Comparison of ENCODE assay signal across 22 cellular contexts in the genomic region with DNA sequence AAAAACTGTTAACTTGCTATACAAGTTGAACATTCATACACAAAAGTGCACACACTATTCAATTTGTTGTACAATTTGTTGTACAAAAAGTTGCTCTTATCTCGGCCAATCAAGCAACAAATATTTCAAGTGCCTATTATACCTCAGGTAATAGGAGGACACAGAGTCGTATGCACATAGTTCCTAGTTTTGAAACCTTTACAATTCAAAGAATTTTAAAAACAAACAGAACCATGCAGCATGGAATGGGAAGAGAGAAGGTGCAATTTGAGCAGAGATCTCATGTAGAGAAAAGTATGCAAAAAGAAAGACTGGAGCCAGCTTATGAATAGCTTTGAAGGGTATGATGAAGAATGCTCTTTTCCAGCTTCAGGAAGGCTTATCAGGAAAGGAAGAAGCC.
"Had no signal": no experiment of that assay in that cellular context is flagged by ENCODE, and none has a peak within 500 bp of the region (broad histone marks: within the 10 kb centered on the region; RNA-seq: fewer than 3 reads in every experiment).

No MANE protein-coding gene starts in this region.

- H3K9me3 Mint-ChIP-seq: activated CD8-positive, alpha-beta T cell treated with anti-CD3 and anti-CD28 coated beads for 36 hours; activated naive CD8-positive, alpha-beta T cell treated with anti-CD3 and anti-CD28 coated beads, Interleukin-2, amount 50 U/mL, for 24 hours; T-helper 2 cell treated with Interferon-gamma antibody and Interleukin-4, amounts not matched to agents 5 μg/mL and 100 μg/mL, for 36 hours had no signal

- ATAC-seq: activated CD4-positive, CD25-positive, alpha-beta regulatory T cell treated with anti-CD3 and anti-CD28 coated beads, Interleukin-2, amount 50 U/mL, for 24 hours; activated CD8-positive, alpha-beta T cell treated with anti-CD3 and anti-CD28 coated beads for 36 hours; activated naive CD8-positive, alpha-beta T cell treated with anti-CD3 and anti-CD28 coated beads, Interleukin-2, amount 50 U/mL, for 24 hours had no signal

- H3K27me3 Mint-ChIP-seq: activated CD8-positive, alpha-beta T cell treated with anti-CD3 and anti-CD28 coated beads for 36 hours; activated naive CD8-positive, alpha-beta T cell treated with anti-CD3 and anti-CD28 coated beads, Interleukin-2, amount 50 U/mL, for 24 hours had no signal

- H3K4me1 Mint-ChIP-seq: activated naive CD8-positive, alpha-beta T cell treated with anti-CD3 and anti-CD28 coated beads, Interleukin-2, amount 50 U/mL, for 24 hours had no signal

- H3K4me3 ChIP-seq: SJCRH30 had no signal

- DNase-seq: activated CD4-positive, alpha-beta T cell treated with anti-CD3 and anti-CD28 coated beads for 4 hours; activated CD8-positive, alpha-beta memory T cell treated with anti-CD3 and anti-CD28 coated beads, Interleukin-2, amount 50 U/mL, for 48 hours; activated CD8-positive, alpha-beta T cell treated with anti-CD3 and anti-CD28 coated beads for 36 hours; activated naive CD4-positive, alpha-beta T cell treated with anti-CD3 and anti-CD28 coated beads, Interleukin-2, amount 50 U/mL, for 16 hours; activated naive CD8-positive, alpha-beta T cell treated with anti-CD3 and anti-CD28 coated beads, Interleukin-2, amount 50 U/mL, for 24 hours; activated T-cell treated with anti-CD3 and anti-CD28 coated beads, Interleukin-2, amount 50 U/mL, for 1 hour; amygdala; brain microvascular endothelial cell; NCI-H1092; NCI-H1417; NCI-H1694; NCI-H2029; NCI-H2107; NCI-H345; NCI-H510A; NCI-H526 treated with DMSO at 0.1 percent for 48 hours; NCI-H82; SJCRH30; SK-N-SH; T-helper 1 cell had no signal

- H3K27ac Mint-ChIP-seq: activated CD8-positive, alpha-beta T cell treated with anti-CD3 and anti-CD28 coated beads for 36 hours; activated naive CD8-positive, alpha-beta T cell treated with anti-CD3 and anti-CD28 coated beads, Interleukin-2, amount 50 U/mL, for 24 hours; T-helper 2 cell treated with Interferon-gamma antibody and Interleukin-4, amounts not matched to agents 5 μg/mL and 100 μg/mL, for 36 hours had no signal

- H3K4me3 Mint-ChIP-seq: activated CD8-positive, alpha-beta T cell treated with anti-CD3 and anti-CD28 coated beads for 36 hours; activated naive CD8-positive, alpha-beta T cell treated with anti-CD3 and anti-CD28 coated beads, Interleukin-2, amount 50 U/mL, for 24 hours; T-helper 2 cell treated with Interferon-gamma antibody and Interleukin-4, amounts not matched to agents 5 μg/mL and 100 μg/mL, for 36 hours had no signal
